23 cellular contexts compared by ENCODE assay signal in genomic region chr6:109451376-109451775, GRCh38.
"Had no signal": no experiment of that assay in that cellular context is flagged by ENCODE, and none has a peak within 500 bp of the region (broad histone marks: within the 10 kb centered on the region; RNA-seq: fewer than 3 reads in every experiment).

No MANE protein-coding gene starts in this region.

- H3K36me3 Mint-ChIP-seq: natural killer cell had no signal

- H3K9me3 ChIP-seq: adrenal gland, ascending aorta, lower lobe of right lung, testis, uterus had no signal

- ATAC-seq: activated T-cell treated with anti-CD3 and anti-CD28 coated beads, Interleukin-2, amount 50 U/mL, for 4 hours; left lobe of liver; lower lobe of right lung; natural killer cell; right cardiac atrium; WTC11 had no signal

- H3K36me3 ChIP-seq: adrenal gland, uterus had no signal

- DNase-seq: activated CD4-positive, alpha-beta T cell treated with anti-CD3 and anti-CD28 coated beads, Interleukin-2, amount 50 U/mL, for 4 hours; activated naive CD4-positive, alpha-beta T cell; activated T-cell treated with anti-CD3 and anti-CD28 coated beads, Interleukin-2, amount 50 U/mL, for 4 hours; brain microvascular endothelial cell; caudate nucleus; effector CD4-positive, alpha-beta T cell; foreskin fibroblast; lower lobe of right lung; natural killer cell; right cardiac atrium; stimulated activated naive CD4-positive, alpha-beta T cell; T1000; testis; trophoblast cell; uterus had no signal

- H3K27me3 ChIP-seq: adrenal gland, ascending aorta, brain microvascular endothelial cell, testis, uterus had no signal

- H3K9me3 Mint-ChIP-seq: activated T-cell treated with anti-CD3 and anti-CD28 coated beads, Interleukin-2, amount 50 U/mL, for 4 hours; activated T-helper 2 cell treated with anti-CD3 and anti-CD28 coated beads, Interferon-gamma antibody, Interleukin-2, Interleukin-4, amounts not matched to agents 10 μg/mL and 5 μg/mL and 100 μg/mL, durations not matched to agents 14 hours and 24 hours and 36 hours; dendritic cell treated with granulocyte-macrophage colony-stimulating factor and Interleukin-4, amounts not matched to agents 40 ng/mL and 50 ng/mL, for 4 days; natural killer cell; WTC11 had no signal

- H3K9ac ChIP-seq: parathyroid adenoma had no signal

- H3K27ac ChIP-seq: adrenal gland, ascending aorta, brain microvascular endothelial cell, lower lobe of right lung, parathyroid adenoma, testis, uterus had no signal

- H3K4me1 ChIP-seq: uterus had no signal

- H3K27ac Mint-ChIP-seq: activated naive CD8-positive, alpha-beta T cell; activated T-helper 2 cell treated with anti-CD3 and anti-CD28 coated beads, Interferon-gamma antibody, Interleukin-2, Interleukin-4, amounts not matched to agents 10 μg/mL and 5 μg/mL and 100 μg/mL, durations not matched to agents 14 hours and 24 hours and 36 hours; dendritic cell treated with granulocyte-macrophage colony-stimulating factor and Interleukin-4, amounts not matched to agents 40 ng/mL and 50 ng/mL, for 4 days; natural killer cell; WTC11 had no signal

- H3K27me3 Mint-ChIP-seq: activated naive CD8-positive, alpha-beta T cell; dendritic cell treated with granulocyte-macrophage colony-stimulating factor and Interleukin-4, amounts not matched to agents 40 ng/mL and 50 ng/mL, for 4 days had no signal

- H3K4me3 ChIP-seq: adrenal gland, ascending aorta, lower lobe of right lung, testis, uterus had no signal

- H3K79me2 ChIP-seq: parathyroid adenoma had no signal

- H2AFZ ChIP-seq: parathyroid adenoma had no signal

- H3K4me3 Mint-ChIP-seq: activated naive CD8-positive, alpha-beta T cell; activated T-cell treated with anti-CD3 and anti-CD28 coated beads, Interleukin-2, amount 50 U/mL, for 4 hours; dendritic cell treated with granulocyte-macrophage colony-stimulating factor and Interleukin-4, amounts not matched to agents 40 ng/mL and 50 ng/mL, for 4 days; WTC11 had no signal
